In the genomic region with DNA sequence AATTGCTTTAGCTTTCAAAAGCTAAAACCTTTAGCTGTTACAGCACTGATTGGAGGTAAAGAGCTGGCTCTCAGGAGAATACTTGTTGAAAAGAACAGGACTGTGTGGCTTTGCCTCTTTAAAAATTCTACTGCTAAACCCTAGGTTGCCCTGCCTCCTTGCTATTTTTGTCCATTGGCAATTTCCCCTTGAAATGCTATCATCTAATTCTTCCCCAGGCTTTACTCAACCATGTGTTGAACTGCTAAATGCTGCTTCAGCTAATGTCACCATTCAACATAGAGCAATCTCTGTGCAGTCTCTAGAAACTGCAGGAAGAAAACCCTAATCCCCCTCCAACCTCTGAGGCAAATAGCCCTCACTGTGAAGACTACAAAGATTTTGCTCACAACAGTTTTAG, we compare ENCODE assay signal across 21 cellular contexts.
DNase-seq lines count a peak whose midpoint lies in the region; ATAC-seq, FAIRE-seq and TF ChIP-seq lines count a peak whose summit lies in the region.
"Had no signal": no experiment of that assay in that cellular context is flagged by ENCODE, and none has a peak within 500 bp of the region (broad histone marks: within the 10 kb centered on the region; RNA-seq: fewer than 3 reads in every experiment).

No MANE protein-coding gene starts in this region.

- H3K9me3 ChIP-seq in A549 (no peaks in the 10 kb centered on the region), heart right ventricle (no peaks in the 10 kb centered on the region)
- H3K9me3 ChIP-seq: Caco-2 had no signal

- peaks cover 15% of the 10 kb centered on the region for H3K27me3 Mint-ChIP-seq in nephron (ENCODE audit: low read depth)
- H3K27me3 Mint-ChIP-seq: B cell had no signal

- TF ChIP-seq POLR2A in A549 (IDR thresholded peaks at IDR 0.05; ENCODE audit: low read length), result no peak

- ATAC-seq in A549 (no peak), heart right ventricle (no peak)
- ATAC-seq: CD8-positive, alpha-beta T cell had no signal

- no peak overlapping the region for H3K4me2 ChIP-seq in A549
- H3K4me2 ChIP-seq: BLaER1 treated with 17β-estradiol and CSF1 and Interleukin-3, amounts not matched to agents 10 nM and 100 nM had no signal

- peak; percentile 56 for FAIRE-seq in A549 (lab: Jason Lieb, UNC)
- FAIRE-seq: A204.1, D721Med, G401.6, GM12891, GM19239 had no signal

- peak overlapping the region; percentile 16 to 66 (median 19) for H3K27ac Mint-ChIP-seq in nephron
- H3K27ac Mint-ChIP-seq: B cell; CD4-positive, alpha-beta T cell; CD8-positive, alpha-beta T cell had no signal

- POLR2A ChIA-PET in A549 (lab: Yijun Ruan, JAX), result no interaction called here

- intact Hi-C loops in heart right ventricle (cut with DNase I), result no loop called here

- H3K4me1 Mint-ChIP-seq in nephron, result peaks cover 10% of the 10 kb centered on the region
- H3K4me1 Mint-ChIP-seq: B cell had no signal

- CTCF ChIA-PET in A549 (lab: Yijun Ruan, JAX), result no interaction called here

- no peaks in the 10 kb centered on the region for H3K36me3 ChIP-seq in heart right ventricle
- H3K36me3 ChIP-seq: BLaER1 treated with 17β-estradiol and CSF1 and Interleukin-3, amounts not matched to agents 10 nM and 100 nM had no signal

- peaks cover 0 to 7% (median 0%) of the 10 kb centered on the region in 7 donors for H3K27me3 ChIP-seq in heart right ventricle

- DNase-seq in A549 (ENCODE audit: low read depth in 1 of 2, low spot score in 1 of 2) (no peak), cerebellum (ENCODE audit: low spot score) (peak; percentile 2), heart right ventricle (no peak), NCI-H1417 treated with DMSO at 0.1 percent for 48 hours (lab: John Stamatoyannopoulos, UW) (no peak)
- DNase-seq: 8988T; AML-193; Caco-2; Calu3; CD4-positive, alpha-beta T cell; CD8-positive, alpha-beta T cell; DMS79 treated with DMSO at 0.1 percent for 48 hours; GF-D8 had no signal

- H3K4me1 ChIP-seq in A549 (no peaks in the 10 kb centered on the region), heart right ventricle (no peaks in the 10 kb centered on the region)
- H3K4me1 ChIP-seq: BLaER1 treated with 17β-estradiol and CSF1 and Interleukin-3, amounts not matched to agents 10 nM and 100 nM; Caco-2 had no signal

- TF ChIP-seq CTCF in A549 (IDR thresholded peaks at IDR 0.05) (no peak), nephron (IDR thresholded peaks at IDR 0.05; ENCODE audit: unreplicated experiment in 3 of 3) (no peak), heart right ventricle (IDR thresholded peaks at IDR 0.05) (no peak)

- TF ChIP-seq RAD21 in A549 (conservative IDR thresholded peaks at IDR 0.05 in 1 of 2, IDR thresholded peaks at IDR 0.05 in 1 of 2), result no peak

- TF ChIP-seq EP300 in A549 (IDR thresholded peaks at IDR 0.05), result no peak

- H3K36me3 Mint-ChIP-seq in nephron (ENCODE audit: low read depth), result no peaks in the 10 kb centered on the region
- H3K36me3 Mint-ChIP-seq: CD8-positive, alpha-beta T cell had no signal

- no peaks in the 10 kb centered on the region for H3K9me3 Mint-ChIP-seq in nephron
- H3K9me3 Mint-ChIP-seq: CD4-positive, alpha-beta T cell; CD8-positive, alpha-beta T cell had no signal

- H3K4me3 Mint-ChIP-seq in nephron, result no peak overlapping the region
- H3K4me3 Mint-ChIP-seq: B cell; CD4-positive, alpha-beta T cell; CD8-positive, alpha-beta T cell had no signal

- no peak overlapping the region for H3K27ac ChIP-seq in A549
- no peak overlapping the region for H3K27ac ChIP-seq in heart right ventricle
- H3K27ac ChIP-seq: BLaER1 treated with 17β-estradiol and CSF1 and Interleukin-3, amounts not matched to agents 10 nM and 100 nM; C4-2B had no signal

- H3K4me3 ChIP-seq in A549 (no peak overlapping the region), heart right ventricle (no peak overlapping the region)
- H3K4me3 ChIP-seq: BLaER1 treated with 17β-estradiol and CSF1 and Interleukin-3, amounts not matched to agents 10 nM and 100 nM had no signal

TF ChIP-seq in A549, 52 proteins besides CTCF, POLR2A, EP300 and RAD21:
- TF ChIP-seq RCOR1 (IDR thresholded peaks at IDR 0.05; ENCODE audit: low read depth, low read length) (no peak), FOSL2 (IDR thresholded peaks at IDR 0.05) (no peak), FOSL2 (CRISPR knock-in tag; IDR thresholded peaks at IDR 0.05) (no peak), KDM5A (IDR thresholded peaks at IDR 0.05) (no peak), ZFP36 (IDR thresholded peaks at IDR 0.05; ENCODE audit: borderline replicate concordance, partially characterized antibody) (no peak), NPAS2 (CRISPR knock-in tag; IDR thresholded peaks at IDR 0.05; ENCODE audit: borderline replicate concordance) (no peak), SMC3 (IDR thresholded peaks at IDR 0.05) (no peak), RFX5 (IDR thresholded peaks at IDR 0.05) (no peak)
- TF ChIP-seq, protein P1, sequence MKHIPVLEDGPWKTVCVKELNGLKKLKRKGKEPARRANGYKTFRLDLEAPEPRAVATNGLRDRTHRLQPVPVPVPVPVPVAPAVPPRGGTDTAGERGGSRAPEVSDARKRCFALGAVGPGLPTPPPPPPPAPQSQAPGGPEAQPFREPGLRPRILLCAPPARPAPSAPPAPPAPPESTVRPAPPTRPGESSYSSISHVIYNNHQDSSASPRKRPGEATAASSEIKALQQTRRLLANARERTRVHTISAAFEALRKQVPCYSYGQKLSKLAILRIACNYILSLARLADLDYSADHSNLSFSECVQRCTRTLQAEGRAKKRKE (CRISPR knock-in tag; IDR thresholded peaks at IDR 0.05; ENCODE audit: low read depth), result no peak
- TF ChIP-seq, protein P2, sequence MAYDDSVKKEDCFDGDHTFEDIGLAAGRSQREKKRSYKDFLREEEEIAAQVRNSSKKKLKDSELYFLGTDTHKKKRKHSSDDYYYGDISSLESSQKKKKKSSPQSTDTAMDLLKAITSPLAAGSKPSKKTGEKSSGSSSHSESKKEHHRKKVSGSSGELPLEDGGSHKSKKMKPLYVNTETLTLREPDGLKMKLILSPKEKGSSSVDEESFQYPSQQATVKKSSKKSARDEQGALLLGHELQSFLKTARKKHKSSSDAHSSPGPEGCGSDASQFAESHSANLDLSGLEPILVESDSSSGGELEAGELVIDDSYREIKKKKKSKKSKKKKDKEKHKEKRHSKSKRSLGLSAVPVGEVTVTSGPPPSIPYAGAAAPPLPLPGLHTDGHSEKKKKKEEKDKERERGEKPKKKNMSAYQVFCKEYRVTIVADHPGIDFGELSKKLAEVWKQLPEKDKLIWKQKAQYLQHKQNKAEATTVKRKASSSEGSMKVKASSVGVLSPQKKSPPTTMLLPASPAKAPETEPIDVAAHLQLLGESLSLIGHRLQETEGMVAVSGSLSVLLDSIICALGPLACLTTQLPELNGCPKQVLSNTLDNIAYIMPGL (CRISPR knock-in tag; IDR thresholded peaks at IDR 0.05; ENCODE audit: borderline replicate concordance), result no peak
TF ChIP-seq in A549: peak in this region for 0.
